ENCODE assay signal across 9 cellular contexts in the genomic region with DNA sequence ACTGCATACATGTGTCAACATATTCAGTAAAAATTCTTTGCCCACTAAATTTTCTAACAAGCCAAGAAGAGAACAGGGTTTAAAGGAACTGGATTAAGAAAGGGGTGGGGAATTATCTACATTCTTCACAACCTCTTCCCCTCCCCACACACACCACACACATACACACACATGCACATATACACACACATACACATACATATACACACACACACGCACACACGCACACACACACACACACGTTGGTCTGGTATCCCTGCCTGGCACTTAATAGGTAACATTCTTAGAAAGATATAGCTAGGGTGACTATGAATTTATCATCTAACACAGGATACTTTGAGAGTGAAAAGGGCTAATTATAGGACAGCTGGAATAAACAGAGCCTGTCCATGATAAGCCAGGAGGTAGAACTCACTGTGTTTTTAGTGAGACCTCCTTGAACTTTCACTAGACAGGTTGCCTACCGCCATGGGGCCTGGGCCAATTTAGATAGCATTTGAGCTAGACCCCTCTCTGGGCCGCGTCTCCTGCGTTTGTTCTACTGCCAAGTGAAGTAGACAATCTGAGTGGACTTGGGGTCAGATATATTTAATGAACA. TPM values are rescaled to one million over a fixed set of nuclear protein-coding genes. Genes with fewer than 3 reads are reported as not detected.
DNase-seq lines count a peak whose midpoint lies in the region; ATAC-seq and TF ChIP-seq lines count a peak whose summit lies in the region.
"Had no signal": no experiment of that assay in that cellular context is flagged by ENCODE, and none has a peak within 500 bp of the region (broad histone marks: within the 10 kb centered on the region; RNA-seq: fewer than 3 reads in every experiment).

No MANE protein-coding gene starts in this region.

- peaks cover 2% of the 10 kb centered on the region for H3K79me1 ChIP-seq in trophoblast cell (ENCODE audit: low read length)

- H3K27me3 Mint-ChIP-seq in CD8-positive, alpha-beta memory T cell, result no peaks in the 10 kb centered on the region
- H3K27me3 Mint-ChIP-seq in endodermal cell (ENCODE audit: insufficient read depth), result no peaks in the 10 kb centered on the region

- H2BK5ac ChIP-seq in trophoblast cell (ENCODE audit: low read depth, low read length, poor library complexity), result no peak overlapping the region

- H3K4me3 Mint-ChIP-seq in CD8-positive, alpha-beta memory T cell, result no peak overlapping the region
- no peak overlapping the region for H3K4me3 Mint-ChIP-seq in endodermal cell

- H3K4ac ChIP-seq in trophoblast cell (ENCODE audit: low read depth, low read length), result no peak overlapping the region

- WGBS in endodermal cell (ENCODE audit: insufficient coverage in 1 of 2, insufficient read length in 1 of 2), 2 experiments, result 76% methylated on average over 7 of the region's 7 CpGs; no CpG with 5 or more reads in 1 of the 2 experiments
- WGBS in trophoblast cell (ENCODE audit: extremely low coverage, insufficient coverage, insufficient read length), result no CpG with 5 or more reads among the region's 7 CpGs

- H3K79me2 ChIP-seq in trophoblast cell (ENCODE audit: control insufficient read depth, insufficient read depth, low read length, poor library complexity), result no peaks in the 10 kb centered on the region

- H3K9ac ChIP-seq in endodermal cell (ENCODE audit: extremely low read depth, low read length, poor library complexity, severe bottlenecking) (no peak overlapping the region), trophoblast cell (ENCODE audit: low read length) (no peak overlapping the region)

- peak overlapping the region; percentile 36 for H4K12ac ChIP-seq in trophoblast cell (ENCODE audit: low read depth, low read length)

- H3K14ac ChIP-seq in trophoblast cell (ENCODE audit: low read length), result no peak overlapping the region

- no peaks in the 10 kb centered on the region for H3K9me3 ChIP-seq in CD8-positive, alpha-beta memory T cell (ENCODE audit: low read length)
- H3K9me3 ChIP-seq in KOPT-K1 (ENCODE audit: insufficient read depth, low read length, poor library complexity, severe bottlenecking) (no peaks in the 10 kb centered on the region), endodermal cell (ENCODE audit: control insufficient read depth, low read length) (no peaks in the 10 kb centered on the region), trophoblast cell (ENCODE audit: insufficient read depth, low read depth, low read length) (no peaks in the 10 kb centered on the region)
- H3K9me3 ChIP-seq: MG63 had no signal

- H3K4me1 ChIP-seq in CD8-positive, alpha-beta memory T cell (ENCODE audit: insufficient read depth, low read length), result peaks cover 17% of the 10 kb centered on the region
- H3K4me1 ChIP-seq in endodermal cell (ENCODE audit: control insufficient read depth, insufficient read depth, low read length) (no peaks in the 10 kb centered on the region), trophoblast cell (ENCODE audit: control insufficient read depth in 1 of 2, insufficient read depth in 2 of 2, low read length in 2 of 2) (peaks cover 0 to 2% of the 10 kb centered on the region in 2 experiments)

- H4K8ac ChIP-seq in trophoblast cell (ENCODE audit: low read depth, low read length), result no peak overlapping the region

- H2AK5ac ChIP-seq in trophoblast cell (ENCODE audit: low read length), result no peak overlapping the region

- H3K9me3 Mint-ChIP-seq in CD8-positive, alpha-beta memory T cell, result no peaks in the 10 kb centered on the region
- H3K9me3 Mint-ChIP-seq in endodermal cell, result no peaks in the 10 kb centered on the region

- no peak overlapping the region for H3K18ac ChIP-seq in trophoblast cell (ENCODE audit: low read length)

- peak overlapping the region; percentile 79 for H3K4me2 ChIP-seq in trophoblast cell (ENCODE audit: low read length)

- H3K27me3 ChIP-seq in CD8-positive, alpha-beta memory T cell (ENCODE audit: insufficient read depth, low read length, poor library complexity, severe bottlenecking), result no peaks in the 10 kb centered on the region
- H3K27me3 ChIP-seq in endodermal cell (ENCODE audit: control insufficient read depth, insufficient read depth, low read length, poor library complexity, severe bottlenecking) (no peaks in the 10 kb centered on the region), trophoblast cell (ENCODE audit: insufficient read depth, low read length) (no peaks in the 10 kb centered on the region)
- H3K27me3 ChIP-seq: MG63 had no signal

- no peak overlapping the region for H2AFZ ChIP-seq in trophoblast cell (ENCODE audit: insufficient read depth, low read length, poor library complexity)

- peaks cover 9 to 12% (median 12%) of the 10 kb centered on the region in 3 donors for H3K4me1 Mint-ChIP-seq in CD8-positive, alpha-beta memory T cell
- peaks cover 3% of the 10 kb centered on the region for H3K4me1 Mint-ChIP-seq in endodermal cell

- CTCF ChIA-PET in CD8-positive, alpha-beta memory T cell (lab: Charles Lee), result interaction anchor here (0.8 to 3.4 kb wide), 4 partner anchors 10 to 66 kb away, joined by 3 to 8 read pairs (median 6); a partner anchor contains a TSS

- no peak overlapping the region for H3K23ac ChIP-seq in trophoblast cell (ENCODE audit: low read length)

- H3K27ac ChIP-seq in CD8-positive, alpha-beta memory T cell (ENCODE audit: low read depth, low read length), result peak overlapping the region; percentile 89
- H3K27ac ChIP-seq in KOPT-K1 (ENCODE audit: low read depth, low read length, poor library complexity, severe bottlenecking), result peak overlapping the region; percentile 84
- peak overlapping the region; percentile 71 for H3K27ac ChIP-seq in endodermal cell (ENCODE audit: low read depth, low read length)
- no peak overlapping the region for H3K27ac ChIP-seq in trophoblast cell (ENCODE audit: low read depth, low read length)

- H4K91ac ChIP-seq in trophoblast cell (ENCODE audit: low read depth, low read length), result no peak overlapping the region

- peak overlapping the region; percentile 92 for H3K4me3 ChIP-seq in CD8-positive, alpha-beta memory T cell (ENCODE audit: low read length)
- H3K4me3 ChIP-seq in endodermal cell (ENCODE audit: low read length), result peak overlapping the region; percentile 87
- H3K4me3 ChIP-seq in trophoblast cell (ENCODE audit: low read depth, low read length), result no peak overlapping the region

- no peaks in the 10 kb centered on the region for H3K36me3 ChIP-seq in CD8-positive, alpha-beta memory T cell (ENCODE audit: insufficient read depth, low read length)
- H3K36me3 ChIP-seq in KOPT-K1 (ENCODE audit: insufficient read depth, low read length), result no peaks in the 10 kb centered on the region
- H3K36me3 ChIP-seq in endodermal cell (ENCODE audit: control insufficient read depth, insufficient read depth, low read length), result no peaks in the 10 kb centered on the region
- no peaks in the 10 kb centered on the region for H3K36me3 ChIP-seq in trophoblast cell (ENCODE audit: control insufficient read depth in 1 of 2, insufficient read depth in 2 of 2, low read length in 2 of 2)
- H3K36me3 ChIP-seq: MG63 had no signal

- no peak for DNase-seq in CD8-positive, alpha-beta memory T cell
- DNase-seq in endodermal cell (no peak), trophoblast cell (no peak), CD1c-positive myeloid dendritic cell (ENCODE audit: extremely low spot score) (no peak), SIG-M5 (lab: John Stamatoyannopoulos, UW) (no peak)
- DNase-seq: MG63 had no signal

- POLR2A ChIA-PET in CD8-positive, alpha-beta memory T cell (lab: Charles Lee), result interaction anchor here (0.6 to 4.9 kb wide), 4 partner anchors 15 to 65 kb away, joined by 3 to 39 read pairs (median 10); a partner anchor contains a TSS

- no peak overlapping the region for H2BK120ac ChIP-seq in trophoblast cell (ENCODE audit: insufficient read depth, low read length, poor library complexity)

- H2BK12ac ChIP-seq in trophoblast cell (ENCODE audit: low read length), result peak overlapping the region; percentile 71

- no peak for TF ChIP-seq CTCF in endodermal cell (conservative IDR thresholded peaks at IDR 0.05)

- H3K36me3 Mint-ChIP-seq in CD8-positive, alpha-beta memory T cell, result peaks cover 0 to 1% (median 0%) of the 10 kb centered on the region in 3 donors
- H3K36me3 Mint-ChIP-seq in endodermal cell (ENCODE audit: low read depth), result no peaks in the 10 kb centered on the region

- ATAC-seq in HG02981 (IDR thresholded peaks at IDR 0.05; ENCODE audit: unreplicated experiment), result no peak
- ATAC-seq in HG03097 (IDR thresholded peaks at IDR 0.05; ENCODE audit: low FRiP score, unreplicated experiment), result no peak

- no peak overlapping the region for H3K27ac Mint-ChIP-seq in CD8-positive, alpha-beta memory T cell
- H3K27ac Mint-ChIP-seq in endodermal cell, result no peak overlapping the region

RNA-seq across cellular contexts. Expression of a gene that starts 33.1 kb away (rescaled TPM):
- total RNA-seq in CD8-positive, alpha-beta memory T cell, result 10 to 100 TPM; 40.9 to 41.3 TPM
- 45.3 TPM for polyA plus RNA-seq in CD8-positive, alpha-beta memory T cell
- total RNA-seq in endodermal cell, result 10 to 100 TPM; 27.9 to 40.3 TPM
- polyA plus RNA-seq in endodermal cell (2013, experiment 1 of 2), result 32.5 TPM
- polyA plus RNA-seq in endodermal cell (2013, experiment 2 of 2), result 32.7 TPM
- 20.2 and 21.7 TPM in 2 replicates for polyA plus RNA-seq in trophoblast cell (2013)
